Comparison of ENCODE assay signal across 10 cellular contexts in genomic region chrX:19709812-19710518, GRCh38.
A peak's percentile ranks its signal among the peaks of the same experiment; 100 is the strongest.
DNase-seq lines count a peak whose midpoint lies in the region; ATAC-seq, FAIRE-seq and TF ChIP-seq lines count a peak whose summit lies in the region.
"Had no signal": no experiment of that assay in that cellular context is flagged by ENCODE, and none has a peak within 500 bp of the region (broad histone marks: within the 10 kb centered on the region; RNA-seq: fewer than 3 reads in every experiment).

No MANE protein-coding gene starts in this region.

- ATAC-seq in GM19351 (IDR thresholded peaks at IDR 0.05; ENCODE audit: unreplicated experiment) (no peak), HG02970 (IDR thresholded peaks at IDR 0.05; ENCODE audit: low FRiP score, unreplicated experiment) (no peak)

- H3K4me3 ChIP-seq in epithelial cell of proximal tubule (ENCODE audit: low read depth, low read length): no peak overlapping the region

- no peak for TF ChIP-seq CTCF in epithelial cell of proximal tubule (conservative IDR thresholded peaks at IDR 0.05; ENCODE audit: low read depth, low read length)

- no peak for TF ChIP-seq POLR2A in GM12892 (IDR thresholded peaks at IDR 0.05; ENCODE audit: low read depth, low read length)

- DNase-seq in GM12892 (ENCODE audit: insufficient read length): no peak
- peak; percentile 96 for DNase-seq in RPMI7951 (ENCODE audit: low read depth)
- peak; percentile 44 for DNase-seq in epithelial cell of proximal tubule (ENCODE audit: low read depth)
- DNase-seq in renal cortical epithelial cell (ENCODE audit: low read depth): peak; percentile 79
- no peak for DNase-seq in DMS79 treated with DMSO at 0.1 percent for 48 hours (lab: John Stamatoyannopoulos, UW)
- DNase-seq: activated CD4-positive, alpha-beta T cell treated with anti-CD3 and anti-CD28 coated beads, Interleukin-2, amount 10 ng/mL, durations not matched to agents 7 days and 5 days; aorta; posterior cingulate gyrus had no signal

- FAIRE-seq in GM12892 (lab: Jason Lieb, UNC): peak; percentile 67

Comparison
In these comparisons a context has a peak if more than half of its experiments do, and no peak if none do; other contexts are left out.
1. DNase-seq: peak in RPMI7951 (single experiment), epithelial cell of proximal tubule (single experiment) and renal cortical epithelial cell (single experiment); none in GM12892 (single experiment) and DMS79 treated with DMSO at 0.1 percent for 48 hours (single experiment).